2 cellular contexts compared by ENCODE assay signal in genomic region chr6:46352541-46353267, GRCh38.
TF ChIP-seq lines count a peak whose summit lies in the region.

No MANE protein-coding gene starts in this region.

TF ChIP-seq in GM23338, 12 proteins besides CTCF, POLR2A, EP300 and RAD21 (continued from another document):
- no peak for TF ChIP-seq EZH2phosphoT487 (IDR thresholded peaks at IDR 0.05; ENCODE audit: unreplicated experiment)
- TF ChIP-seq ETS1 (IDR thresholded peaks at IDR 0.05), result no peak
- no peak for TF ChIP-seq ZNF462 (CRISPR knock-in tag; IDR thresholded peaks at IDR 0.05)
- no peak for TF ChIP-seq EZH2 (IDR thresholded peaks at IDR 0.05; ENCODE audit: low read depth, unreplicated experiment)
- no peak for TF ChIP-seq ZNF114 (CRISPR knock-in tag; IDR thresholded peaks at IDR 0.05)
- no peak for TF ChIP-seq CREB1 (CRISPR knock-in tag; IDR thresholded peaks at IDR 0.05; ENCODE audit: low read depth)

TF ChIP-seq in WTC11, 78 proteins besides CTCF, POLR2A, EP300 and RAD21 (continued from another document):
- TF ChIP-seq, protein P1, sequence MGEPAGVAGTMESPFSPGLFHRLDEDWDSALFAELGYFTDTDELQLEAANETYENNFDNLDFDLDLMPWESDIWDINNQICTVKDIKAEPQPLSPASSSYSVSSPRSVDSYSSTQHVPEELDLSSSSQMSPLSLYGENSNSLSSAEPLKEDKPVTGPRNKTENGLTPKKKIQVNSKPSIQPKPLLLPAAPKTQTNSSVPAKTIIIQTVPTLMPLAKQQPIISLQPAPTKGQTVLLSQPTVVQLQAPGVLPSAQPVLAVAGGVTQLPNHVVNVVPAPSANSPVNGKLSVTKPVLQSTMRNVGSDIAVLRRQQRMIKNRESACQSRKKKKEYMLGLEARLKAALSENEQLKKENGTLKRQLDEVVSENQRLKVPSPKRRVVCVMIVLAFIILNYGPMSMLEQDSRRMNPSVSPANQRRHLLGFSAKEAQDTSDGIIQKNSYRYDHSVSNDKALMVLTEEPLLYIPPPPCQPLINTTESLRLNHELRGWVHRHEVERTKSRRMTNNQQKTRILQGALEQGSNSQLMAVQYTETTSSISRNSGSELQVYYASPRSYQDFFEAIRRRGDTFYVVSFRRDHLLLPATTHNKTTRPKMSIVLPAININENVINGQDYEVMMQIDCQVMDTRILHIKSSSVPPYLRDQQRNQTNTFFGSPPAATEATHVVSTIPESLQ (CRISPR knock-in tag; IDR thresholded peaks at IDR 0.05), result no peak
- TF ChIP-seq ZNF219 (CRISPR knock-in tag; IDR thresholded peaks at IDR 0.05; ENCODE audit: borderline replicate concordance), result no peak
- TF ChIP-seq, protein P2, sequence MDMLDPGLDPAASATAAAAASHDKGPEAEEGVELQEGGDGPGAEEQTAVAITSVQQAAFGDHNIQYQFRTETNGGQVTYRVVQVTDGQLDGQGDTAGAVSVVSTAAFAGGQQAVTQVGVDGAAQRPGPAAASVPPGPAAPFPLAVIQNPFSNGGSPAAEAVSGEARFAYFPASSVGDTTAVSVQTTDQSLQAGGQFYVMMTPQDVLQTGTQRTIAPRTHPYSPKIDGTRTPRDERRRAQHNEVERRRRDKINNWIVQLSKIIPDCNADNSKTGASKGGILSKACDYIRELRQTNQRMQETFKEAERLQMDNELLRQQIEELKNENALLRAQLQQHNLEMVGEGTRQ (CRISPR knock-in tag; IDR thresholded peaks at IDR 0.05), result no peak
- TF ChIP-seq IRF1 (CRISPR knock-in tag; IDR thresholded peaks at IDR 0.05), result no peak
- no peak for TF ChIP-seq STAT6 (CRISPR knock-in tag; conservative IDR thresholded peaks at IDR 0.05; ENCODE audit: low read depth)
